In the genomic region with DNA sequence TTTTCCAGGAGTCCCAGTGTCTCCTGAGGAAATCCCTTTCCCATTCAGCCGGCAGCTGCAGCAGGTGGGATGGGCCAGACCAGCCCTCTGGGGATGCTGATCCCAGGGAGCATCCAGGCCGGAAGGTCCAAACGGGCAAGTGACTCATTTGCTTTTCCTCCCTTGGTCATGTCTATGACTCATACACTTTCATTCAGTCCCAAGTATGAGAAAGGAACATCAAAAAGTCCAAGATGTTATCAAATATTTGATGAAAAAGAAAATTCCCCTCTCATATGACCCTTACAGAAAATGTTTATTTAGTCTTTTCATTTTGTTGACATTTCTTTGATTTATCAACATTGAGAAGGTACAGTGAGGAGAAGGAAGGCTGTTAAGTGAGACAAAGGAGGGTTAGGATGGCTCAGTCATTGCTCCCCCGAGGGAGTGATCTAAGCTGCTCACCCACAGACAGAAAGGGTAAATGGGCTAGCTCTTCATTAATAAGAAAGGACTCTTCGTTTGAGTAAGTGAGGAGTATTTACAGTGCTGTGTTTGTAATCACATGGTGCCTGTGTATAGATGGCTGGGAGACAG, we compare ENCODE assay signal across 1 cellular context.
TF ChIP-seq lines count a peak whose summit lies in the region.

No MANE protein-coding gene starts in this region.

TF ChIP-seq in HepG2, 621 proteins besides CTCF, POLR2A, EP300 and RAD21 (continued from another document and continues in another):
- TF ChIP-seq, protein P1, sequence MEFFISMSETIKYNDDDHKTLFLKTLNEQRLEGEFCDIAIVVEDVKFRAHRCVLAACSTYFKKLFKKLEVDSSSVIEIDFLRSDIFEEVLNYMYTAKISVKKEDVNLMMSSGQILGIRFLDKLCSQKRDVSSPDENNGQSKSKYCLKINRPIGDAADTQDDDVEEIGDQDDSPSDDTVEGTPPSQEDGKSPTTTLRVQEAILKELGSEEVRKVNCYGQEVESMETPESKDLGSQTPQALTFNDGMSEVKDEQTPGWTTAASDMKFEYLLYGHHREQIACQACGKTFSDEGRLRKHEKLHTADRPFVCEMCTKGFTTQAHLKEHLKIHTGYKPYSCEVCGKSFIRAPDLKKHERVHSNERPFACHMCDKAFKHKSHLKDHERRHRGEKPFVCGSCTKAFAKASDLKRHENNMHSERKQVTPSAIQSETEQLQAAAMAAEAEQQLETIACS (CRISPR knock-in tag; IDR thresholded peaks at IDR 0.05), result no peak
- TF ChIP-seq, protein P2, sequence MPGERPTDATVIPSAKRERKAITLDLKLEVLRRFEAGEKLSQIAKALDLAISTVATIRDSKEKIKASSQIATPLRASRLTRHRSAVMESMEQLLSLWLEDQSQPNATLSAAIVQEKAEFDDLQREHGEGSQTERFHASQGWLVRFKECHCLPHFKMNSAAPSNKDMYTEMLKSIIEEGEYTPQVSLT (CRISPR knock-in tag; IDR thresholded peaks at IDR 0.05; ENCODE audit: borderline replicate concordance, low read depth), result no peak
- TF ChIP-seq ZNF678 (CRISPR knock-in tag; IDR thresholded peaks at IDR 0.05), result no peak
- no peak for TF ChIP-seq ATM (IDR thresholded peaks at IDR 0.05; ENCODE audit: borderline replicate concordance)
- TF ChIP-seq, protein P3, sequence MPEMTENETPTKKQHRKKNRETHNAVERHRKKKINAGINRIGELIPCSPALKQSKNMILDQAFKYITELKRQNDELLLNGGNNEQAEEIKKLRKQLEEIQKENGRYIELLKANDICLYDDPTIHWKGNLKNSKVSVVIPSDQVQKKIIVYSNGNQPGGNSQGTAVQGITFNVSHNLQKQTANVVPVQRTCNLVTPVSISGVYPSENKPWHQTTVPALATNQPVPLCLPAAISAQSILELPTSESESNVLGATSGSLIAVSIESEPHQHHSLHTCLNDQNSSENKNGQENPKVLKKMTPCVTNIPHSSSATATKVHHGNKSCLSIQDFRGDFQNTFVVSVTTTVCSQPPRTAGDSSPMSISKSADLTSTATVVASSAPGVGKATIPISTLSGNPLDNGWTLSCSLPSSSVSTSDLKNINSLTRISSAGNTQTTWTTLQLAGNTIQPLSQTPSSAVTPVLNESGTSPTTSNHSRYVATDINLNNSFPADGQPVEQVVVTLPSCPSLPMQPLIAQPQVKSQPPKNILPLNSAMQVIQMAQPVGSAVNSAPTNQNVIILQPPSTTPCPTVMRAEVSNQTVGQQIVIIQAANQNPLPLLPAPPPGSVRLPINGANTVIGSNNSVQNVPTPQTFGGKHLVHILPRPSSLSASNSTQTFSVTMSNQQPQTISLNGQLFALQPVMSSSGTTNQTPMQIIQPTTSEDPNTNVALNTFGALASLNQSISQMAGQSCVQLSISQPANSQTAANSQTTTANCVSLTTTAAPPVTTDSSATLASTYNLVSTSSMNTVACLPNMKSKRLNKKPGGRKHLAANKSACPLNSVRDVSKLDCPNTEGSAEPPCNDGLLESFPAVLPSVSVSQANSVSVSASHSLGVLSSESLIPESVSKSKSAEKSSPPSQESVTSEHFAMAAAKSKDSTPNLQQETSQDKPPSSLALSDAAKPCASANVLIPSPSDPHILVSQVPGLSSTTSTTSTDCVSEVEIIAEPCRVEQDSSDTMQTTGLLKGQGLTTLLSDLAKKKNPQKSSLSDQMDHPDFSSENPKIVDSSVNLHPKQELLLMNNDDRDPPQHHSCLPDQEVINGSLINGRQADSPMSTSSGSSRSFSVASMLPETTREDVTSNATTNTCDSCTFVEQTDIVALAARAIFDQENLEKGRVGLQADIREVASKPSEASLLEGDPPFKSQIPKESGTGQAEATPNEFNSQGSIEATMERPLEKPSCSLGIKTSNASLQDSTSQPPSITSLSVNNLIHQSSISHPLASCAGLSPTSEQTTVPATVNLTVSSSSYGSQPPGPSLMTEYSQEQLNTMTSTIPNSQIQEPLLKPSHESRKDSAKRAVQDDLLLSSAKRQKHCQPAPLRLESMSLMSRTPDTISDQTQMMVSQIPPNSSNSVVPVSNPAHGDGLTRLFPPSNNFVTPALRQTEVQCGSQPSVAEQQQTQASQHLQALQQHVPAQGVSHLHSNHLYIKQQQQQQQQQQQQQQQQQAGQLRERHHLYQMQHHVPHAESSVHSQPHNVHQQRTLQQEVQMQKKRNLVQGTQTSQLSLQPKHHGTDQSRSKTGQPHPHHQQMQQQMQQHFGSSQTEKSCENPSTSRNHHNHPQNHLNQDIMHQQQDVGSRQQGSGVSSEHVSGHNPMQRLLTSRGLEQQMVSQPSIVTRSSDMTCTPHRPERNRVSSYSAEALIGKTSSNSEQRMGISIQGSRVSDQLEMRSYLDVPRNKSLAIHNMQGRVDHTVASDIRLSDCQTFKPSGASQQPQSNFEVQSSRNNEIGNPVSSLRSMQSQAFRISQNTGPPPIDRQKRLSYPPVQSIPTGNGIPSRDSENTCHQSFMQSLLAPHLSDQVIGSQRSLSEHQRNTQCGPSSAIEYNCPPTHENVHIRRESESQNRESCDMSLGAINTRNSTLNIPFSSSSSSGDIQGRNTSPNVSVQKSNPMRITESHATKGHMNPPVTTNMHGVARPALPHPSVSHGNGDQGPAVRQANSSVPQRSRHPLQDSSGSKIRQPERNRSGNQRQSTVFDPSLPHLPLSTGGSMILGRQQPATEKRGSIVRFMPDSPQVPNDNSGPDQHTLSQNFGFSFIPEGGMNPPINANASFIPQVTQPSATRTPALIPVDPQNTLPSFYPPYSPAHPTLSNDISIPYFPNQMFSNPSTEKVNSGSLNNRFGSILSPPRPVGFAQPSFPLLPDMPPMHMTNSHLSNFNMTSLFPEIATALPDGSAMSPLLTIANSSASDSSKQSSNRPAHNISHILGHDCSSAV (CRISPR knock-in tag; IDR thresholded peaks at IDR 0.05; ENCODE audit: borderline replicate concordance), result no peak
- peak; percentile 99 for TF ChIP-seq FOSL2 (CRISPR knock-in tag; IDR thresholded peaks at IDR 0.05)
- no peak for TF ChIP-seq MXD4 (CRISPR knock-in tag; IDR thresholded peaks at IDR 0.05)
- no peak for TF ChIP-seq ZBTB1 (CRISPR knock-in tag; IDR thresholded peaks at IDR 0.05; ENCODE audit: borderline replicate concordance)
- TF ChIP-seq ONECUT2 (CRISPR knock-in tag; IDR thresholded peaks at IDR 0.05), result no peak
- TF ChIP-seq TAF1 (CRISPR knock-in tag; IDR thresholded peaks at IDR 0.05), result peak; percentile 10; the same call in 1 of the 2 replicates
- TF ChIP-seq CCAR2 (optimal IDR thresholded peaks at IDR 0.05; ENCODE audit: low read depth, low read length), result no peak
- TF ChIP-seq ZNF567 (CRISPR knock-in tag; IDR thresholded peaks at IDR 0.05; ENCODE audit: borderline replicate concordance), result no peak
- TF ChIP-seq MAFG (CRISPR knock-in tag; IDR thresholded peaks at IDR 0.05), result no peak
- no peak for TF ChIP-seq IKZF4 (CRISPR knock-in tag; IDR thresholded peaks at IDR 0.05; ENCODE audit: borderline replicate concordance, low read depth, not compliant biosample characterization)
- no peak for TF ChIP-seq RBM39 (IDR thresholded peaks at IDR 0.05; ENCODE audit: low read depth, low read length, poor library complexity, severe bottlenecking)
- no peak for TF ChIP-seq GTF3A (CRISPR knock-in tag; conservative IDR thresholded peaks at IDR 0.05)
- peak; percentile 97 for TF ChIP-seq ETV5 (CRISPR knock-in tag; IDR thresholded peaks at IDR 0.05; ENCODE audit: borderline replicate concordance)
- TF ChIP-seq STAG1 (CRISPR knock-in tag; IDR thresholded peaks at IDR 0.05), result peak; percentile 11; the same call in 1 of the 2 replicates
- TF ChIP-seq ZNF34 (CRISPR knock-in tag; IDR thresholded peaks at IDR 0.05; ENCODE audit: borderline replicate concordance), result no peak
- TF ChIP-seq ZNF510 (CRISPR knock-in tag; IDR thresholded peaks at IDR 0.05; ENCODE audit: low read depth), result no peak
- no peak for TF ChIP-seq CENPT (CRISPR knock-in tag; IDR thresholded peaks at IDR 0.05; ENCODE audit: low read depth)
- TF ChIP-seq, protein P4, sequence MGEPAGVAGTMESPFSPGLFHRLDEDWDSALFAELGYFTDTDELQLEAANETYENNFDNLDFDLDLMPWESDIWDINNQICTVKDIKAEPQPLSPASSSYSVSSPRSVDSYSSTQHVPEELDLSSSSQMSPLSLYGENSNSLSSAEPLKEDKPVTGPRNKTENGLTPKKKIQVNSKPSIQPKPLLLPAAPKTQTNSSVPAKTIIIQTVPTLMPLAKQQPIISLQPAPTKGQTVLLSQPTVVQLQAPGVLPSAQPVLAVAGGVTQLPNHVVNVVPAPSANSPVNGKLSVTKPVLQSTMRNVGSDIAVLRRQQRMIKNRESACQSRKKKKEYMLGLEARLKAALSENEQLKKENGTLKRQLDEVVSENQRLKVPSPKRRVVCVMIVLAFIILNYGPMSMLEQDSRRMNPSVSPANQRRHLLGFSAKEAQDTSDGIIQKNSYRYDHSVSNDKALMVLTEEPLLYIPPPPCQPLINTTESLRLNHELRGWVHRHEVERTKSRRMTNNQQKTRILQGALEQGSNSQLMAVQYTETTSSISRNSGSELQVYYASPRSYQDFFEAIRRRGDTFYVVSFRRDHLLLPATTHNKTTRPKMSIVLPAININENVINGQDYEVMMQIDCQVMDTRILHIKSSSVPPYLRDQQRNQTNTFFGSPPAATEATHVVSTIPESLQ (CRISPR knock-in tag; conservative IDR thresholded peaks at IDR 0.05), result no peak
- TF ChIP-seq DPF2 (CRISPR knock-in tag; IDR thresholded peaks at IDR 0.05; ENCODE audit: borderline replicate concordance, low read depth), result peak; percentile 70; the same call in 1 of the 2 replicates
- no peak for TF ChIP-seq EHMT2 (IDR thresholded peaks at IDR 0.05; ENCODE audit: borderline replicate concordance, low read depth, low read length)
- TF ChIP-seq ZNF30 (CRISPR knock-in tag; IDR thresholded peaks at IDR 0.05), result no peak
- TF ChIP-seq, protein P5, sequence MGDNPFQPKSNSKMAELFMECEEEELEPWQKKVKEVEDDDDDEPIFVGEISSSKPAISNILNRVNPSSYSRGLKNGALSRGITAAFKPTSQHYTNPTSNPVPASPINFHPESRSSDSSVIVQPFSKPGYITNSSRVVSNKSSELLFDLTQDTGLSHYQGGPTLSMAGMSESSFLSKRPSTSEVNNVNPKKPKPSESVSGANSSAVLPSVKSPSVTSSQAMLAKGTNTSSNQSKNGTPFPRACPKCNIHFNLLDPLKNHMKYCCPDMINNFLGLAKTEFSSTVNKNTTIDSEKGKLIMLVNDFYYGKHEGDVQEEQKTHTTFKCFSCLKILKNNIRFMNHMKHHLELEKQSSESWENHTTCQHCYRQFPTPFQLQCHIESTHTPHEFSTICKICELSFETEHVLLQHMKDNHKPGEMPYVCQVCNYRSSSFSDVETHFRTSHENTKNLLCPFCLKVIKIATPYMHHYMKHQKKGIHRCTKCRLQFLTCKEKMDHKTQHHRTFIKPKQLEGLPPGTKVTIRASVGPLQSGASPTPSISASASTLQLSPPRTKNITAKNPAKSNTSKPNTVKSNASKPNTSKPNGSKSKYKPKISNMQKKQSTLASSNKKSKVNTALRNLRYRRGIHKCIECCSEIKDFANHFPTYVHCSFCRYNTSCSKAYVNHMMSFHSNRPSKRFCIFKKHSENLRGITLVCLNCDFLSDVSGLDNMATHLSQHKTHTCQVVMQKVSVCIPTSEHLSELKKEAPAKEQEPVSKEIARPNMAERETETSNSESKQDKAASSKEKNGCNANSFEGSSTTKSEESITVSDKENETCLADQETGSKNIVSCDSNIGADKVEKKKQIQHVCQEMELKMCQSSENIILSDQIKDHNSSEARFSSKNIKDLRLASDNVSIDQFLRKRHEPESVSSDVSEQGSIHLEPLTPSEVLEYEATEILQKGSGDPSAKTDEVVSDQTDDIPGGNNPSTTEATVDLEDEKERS (CRISPR knock-in tag; IDR thresholded peaks at IDR 0.05), result no peak
- TF ChIP-seq NFIB (CRISPR knock-in tag; IDR thresholded peaks at IDR 0.05; ENCODE audit: borderline replicate concordance), result no peak
- TF ChIP-seq RELA (CRISPR knock-in tag; IDR thresholded peaks at IDR 0.05), result no peak; the same call in 1 of the 2 replicates
- TF ChIP-seq, protein P6, sequence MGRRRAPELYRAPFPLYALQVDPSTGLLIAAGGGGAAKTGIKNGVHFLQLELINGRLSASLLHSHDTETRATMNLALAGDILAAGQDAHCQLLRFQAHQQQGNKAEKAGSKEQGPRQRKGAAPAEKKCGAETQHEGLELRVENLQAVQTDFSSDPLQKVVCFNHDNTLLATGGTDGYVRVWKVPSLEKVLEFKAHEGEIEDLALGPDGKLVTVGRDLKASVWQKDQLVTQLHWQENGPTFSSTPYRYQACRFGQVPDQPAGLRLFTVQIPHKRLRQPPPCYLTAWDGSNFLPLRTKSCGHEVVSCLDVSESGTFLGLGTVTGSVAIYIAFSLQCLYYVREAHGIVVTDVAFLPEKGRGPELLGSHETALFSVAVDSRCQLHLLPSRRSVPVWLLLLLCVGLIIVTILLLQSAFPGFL (CRISPR knock-in tag; IDR thresholded peaks at IDR 0.05), result no peak
- peak; percentile 40; the same call in 1 of the 2 replicates for TF ChIP-seq ISL2 (CRISPR knock-in tag; IDR thresholded peaks at IDR 0.05)
- TF ChIP-seq ZFX (CRISPR knock-in tag; IDR thresholded peaks at IDR 0.05; ENCODE audit: low read depth), result no peak
- TF ChIP-seq GATA4 (IDR thresholded peaks at IDR 0.05; ENCODE audit: borderline replicate concordance, low read depth), result no peak; the same call in 1 of the 2 replicates
- TF ChIP-seq ZNF460 (CRISPR knock-in tag; IDR thresholded peaks at IDR 0.05; ENCODE audit: borderline replicate concordance), result no peak
- no peak for TF ChIP-seq MEIS1 (CRISPR knock-in tag; IDR thresholded peaks at IDR 0.05; ENCODE audit: borderline replicate concordance)
- TF ChIP-seq ZFP62 (CRISPR knock-in tag; IDR thresholded peaks at IDR 0.05), result no peak
- TF ChIP-seq, protein P7, sequence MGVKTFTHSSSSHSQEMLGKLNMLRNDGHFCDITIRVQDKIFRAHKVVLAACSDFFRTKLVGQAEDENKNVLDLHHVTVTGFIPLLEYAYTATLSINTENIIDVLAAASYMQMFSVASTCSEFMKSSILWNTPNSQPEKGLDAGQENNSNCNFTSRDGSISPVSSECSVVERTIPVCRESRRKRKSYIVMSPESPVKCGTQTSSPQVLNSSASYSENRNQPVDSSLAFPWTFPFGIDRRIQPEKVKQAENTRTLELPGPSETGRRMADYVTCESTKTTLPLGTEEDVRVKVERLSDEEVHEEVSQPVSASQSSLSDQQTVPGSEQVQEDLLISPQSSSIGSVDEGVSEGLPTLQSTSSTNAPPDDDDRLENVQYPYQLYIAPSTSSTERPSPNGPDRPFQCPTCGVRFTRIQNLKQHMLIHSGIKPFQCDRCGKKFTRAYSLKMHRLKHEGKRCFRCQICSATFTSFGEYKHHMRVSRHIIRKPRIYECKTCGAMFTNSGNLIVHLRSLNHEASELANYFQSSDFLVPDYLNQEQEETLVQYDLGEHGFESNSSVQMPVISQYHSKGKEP (CRISPR knock-in tag; IDR thresholded peaks at IDR 0.05), result no peak
